16 cellular contexts compared by ENCODE assay signal in genomic region chr1:54835970-54836369, GRCh38. TPM values are rescaled to one million over a fixed set of nuclear protein-coding genes. Genes with fewer than 3 reads are reported as not detected.
DNase-seq lines count a peak whose midpoint lies in the region; TF ChIP-seq lines count a peak whose summit lies in the region.
"Had no signal": no experiment of that assay in that cellular context is flagged by ENCODE, and none has a peak within 500 bp of the region (broad histone marks: within the 10 kb centered on the region; RNA-seq: fewer than 3 reads in every experiment).

No MANE protein-coding gene starts in this region.

- H3K36me3 Mint-ChIP-seq in activated CD4-positive, alpha-beta memory T cell treated with anti-CD3 and anti-CD28 coated beads, Interleukin-2, amount 10 ng/mL, durations not matched to agents 7 days and 5 days (ENCODE audit: low read depth), result peaks cover under 1% of the 10 kb centered on the region

- H3K4me3 ChIP-seq in ovary, result no peak overlapping the region
- H3K4me3 ChIP-seq: MG63 had no signal

- H3K4me3 Mint-ChIP-seq in activated CD4-positive, alpha-beta memory T cell treated with anti-CD3 and anti-CD28 coated beads, Interleukin-2, amount 10 ng/mL, durations not matched to agents 7 days and 5 days, result no peak overlapping the region
- H3K4me3 Mint-ChIP-seq: H9 had no signal

- CTCF ChIA-PET in activated CD4-positive, alpha-beta memory T cell treated with anti-CD3 and anti-CD28 coated beads, Interleukin-2, amount 10 ng/mL, durations not matched to agents 7 days and 5 days (lab: Charles Lee), result no interaction called here

- no peaks in the 10 kb centered on the region for H3K4me1 Mint-ChIP-seq in activated CD4-positive, alpha-beta memory T cell treated with anti-CD3 and anti-CD28 coated beads, Interleukin-2, amount 10 ng/mL, durations not matched to agents 7 days and 5 days

- WGBS in ovary, 3 donors, result 57 to 62% (median 60%) methylated on average over 5 of the region's 5 CpGs

- TF ChIP-seq POLR2A in ovary (IDR thresholded peaks at IDR 0.05), result no peak

- H3K27me3 ChIP-seq in ovary, result no peaks in the 10 kb centered on the region
- H3K27me3 ChIP-seq: MG63 had no signal

- peaks cover 2% of the 10 kb centered on the region for H3K27me3 Mint-ChIP-seq in activated CD4-positive, alpha-beta memory T cell treated with anti-CD3 and anti-CD28 coated beads, Interleukin-2, amount 10 ng/mL, durations not matched to agents 7 days and 5 days

- H3K36me3 ChIP-seq in ovary, result no peaks in the 10 kb centered on the region
- H3K36me3 ChIP-seq: MG63 had no signal

- peak; percentile 5 for DNase-seq in NCI-H345 (lab: John Stamatoyannopoulos, UW)
- no peak for DNase-seq in NCI-H345 treated with DMSO at 0.1 percent for 48 hours (lab: John Stamatoyannopoulos, UW; ENCODE audit: unreplicated experiment)
- peak; percentile 7 for DNase-seq in NCI-H69 (lab: John Stamatoyannopoulos, UW)
- DNase-seq in mesenteric fat pad (ENCODE audit: low spot score), result peak; percentile 47
- DNase-seq in ureter (ENCODE audit: low spot score), result peak; percentile 40
- DNase-seq in ovary, result no peak
- DNase-seq in activated CD4-positive, alpha-beta memory T cell treated with anti-CD3 and anti-CD28 coated beads, Interleukin-2, amount 10 ng/mL, durations not matched to agents 7 days and 5 days, result no peak
- DNase-seq in iPS-NIHi7 (ENCODE audit: extremely low spot score), result no peak
- DNase-seq: C1 segment of cervical spinal cord, DMS53, H9, MG63, NCI-H1417, NCI-H1930, NCI-H446, SIG-M5 had no signal

- POLR2A ChIA-PET in activated CD4-positive, alpha-beta memory T cell treated with anti-CD3 and anti-CD28 coated beads, Interleukin-2, amount 10 ng/mL, durations not matched to agents 7 days and 5 days (lab: Charles Lee), result no interaction called here

- no peak overlapping the region for H3K27ac ChIP-seq in ovary

- peaks cover 0 to 3% of the 10 kb centered on the region in 2 donors for H3K9me3 ChIP-seq in ovary

- intact Hi-C loops in ovary (cut with DNase I), result no loop called here

- no peak overlapping the region for H3K27ac Mint-ChIP-seq in activated CD4-positive, alpha-beta memory T cell treated with anti-CD3 and anti-CD28 coated beads, Interleukin-2, amount 10 ng/mL, durations not matched to agents 7 days and 5 days
- H3K27ac Mint-ChIP-seq: H9 had no signal

- no peaks in the 10 kb centered on the region for H3K9me3 Mint-ChIP-seq in activated CD4-positive, alpha-beta memory T cell treated with anti-CD3 and anti-CD28 coated beads, Interleukin-2, amount 10 ng/mL, durations not matched to agents 7 days and 5 days

- no peak for TF ChIP-seq EP300 in ovary (IDR thresholded peaks at IDR 0.05)

- TF ChIP-seq CTCF in ovary (IDR thresholded peaks at IDR 0.05), result no peak

- H3K4me1 ChIP-seq in ovary (ENCODE audit: insufficient read depth), result no peaks in the 10 kb centered on the region

RNA-seq across cellular contexts. Expression of gene TTC22, which starts 34.8 kb away (rescaled TPM):
- total RNA-seq in mesenteric fat pad, result not detected
- total RNA-seq in ureter, result 14.9 TPM
- 1 to 10 TPM in 4 of 7 donors, under 1 TPM in 3; 0.13 to 9.1 (median 1.1) TPM for total RNA-seq in ovary
- under 1 TPM; 0.21 to 0.47 TPM for polyA plus RNA-seq in ovary
- total RNA-seq in activated CD4-positive, alpha-beta memory T cell treated with anti-CD3 and anti-CD28 coated beads, Interleukin-2, amount 10 ng/mL, durations not matched to agents 7 days and 5 days, result 10 to 100 TPM; 19.8 to 20.9 TPM

RNA-seq across cellular contexts. Expression of gene DHCR24, which starts 51.0 kb away (rescaled TPM):
- 115 TPM for total RNA-seq in mesenteric fat pad
- 190 TPM for total RNA-seq in ureter
- 100 to 1,000 TPM in 2 of 7 donors, 10 to 100 TPM in 5; 10.5 to 220 (median 74.6) TPM for total RNA-seq in ovary
- polyA plus RNA-seq in ovary, result 1,000 to 10,000 TPM in 1 of 2 donors, 10 to 100 TPM in 1; 24.9 to 1,394 TPM
- 100 to 1,000 TPM; 114 to 115 TPM for total RNA-seq in activated CD4-positive, alpha-beta memory T cell treated with anti-CD3 and anti-CD28 coated beads, Interleukin-2, amount 10 ng/mL, durations not matched to agents 7 days and 5 days

Comparison
In these comparisons a context has a peak if more than half of its experiments do, and no peak if none do; other contexts are left out.
1. DNase-seq: peak in NCI-H345 (single experiment), NCI-H69 (single experiment), mesenteric fat pad (single experiment) and ureter (single experiment); none in NCI-H345 treated with DMSO at 0.1 percent for 48 hours (single experiment), ovary (0 of 5), activated CD4-positive, alpha-beta memory T cell treated with anti-CD3 and anti-CD28 coated beads, Interleukin-2, amount 10 ng/mL, durations not matched to agents 7 days and 5 days (single experiment) and iPS-NIHi7 (single experiment).